In the genomic region with DNA sequence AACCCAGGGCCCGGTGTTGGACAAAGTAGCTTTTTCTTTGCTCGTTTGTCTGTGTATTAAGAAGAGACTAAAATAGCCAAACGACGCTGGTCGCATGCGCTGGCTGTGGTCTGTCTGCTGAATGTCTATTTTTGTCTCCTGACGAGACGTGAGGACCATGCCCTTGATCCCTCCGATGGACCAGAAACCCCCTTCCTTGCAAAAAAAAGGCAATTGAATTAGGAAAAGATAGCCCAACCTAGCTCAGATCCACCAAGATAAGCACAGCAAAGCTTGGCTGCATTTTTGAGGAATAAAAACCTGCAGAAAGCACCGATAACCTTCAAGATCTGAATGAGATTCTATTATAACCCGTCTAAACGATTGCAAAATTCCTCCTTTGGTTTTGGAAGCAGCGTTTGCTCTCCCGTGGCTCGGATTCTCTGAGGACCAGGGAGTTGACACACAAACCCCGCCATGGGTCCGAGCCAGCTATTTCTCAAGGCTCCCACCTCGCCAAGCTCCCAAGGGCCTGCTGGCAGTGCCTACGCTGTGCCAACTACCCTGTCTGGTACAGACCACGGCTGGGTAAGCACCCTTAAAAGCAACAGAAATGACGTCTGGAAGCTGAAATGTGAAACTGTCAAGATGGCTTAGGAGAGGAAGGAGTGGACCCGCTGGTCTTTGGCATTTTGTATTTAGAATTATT, we compare ENCODE assay signal across 1 cellular context.
TF ChIP-seq lines count a peak whose summit lies in the region.

No MANE protein-coding gene starts in this region.

TF ChIP-seq in GM12878, 131 proteins besides CTCF, POLR2A, EP300 and RAD21:
- TF ChIP-seq BRCA1 (IDR thresholded peaks at IDR 0.05; ENCODE audit: low read depth, low read length) (no peak), GABPA (IDR thresholded peaks at IDR 0.05; ENCODE audit: low read depth) (no peak), SREBF1 (IDR thresholded peaks at IDR 0.05; ENCODE audit: low read length) (no peak), CBX3 (IDR thresholded peaks at IDR 0.05; ENCODE audit: borderline replicate concordance, low read depth) (no peak), RB1 (IDR thresholded peaks at IDR 0.05; ENCODE audit: borderline replicate concordance) (no peak), IKZF1 (conservative IDR thresholded peaks at IDR 0.05) (0 out of 2 replicates have a peak, but pooled peaks have one; percentile 19), ZNF384 (IDR thresholded peaks at IDR 0.05; ENCODE audit: borderline replicate concordance, low read depth, low read length) (no peak), ZNF207 (IDR thresholded peaks at IDR 0.05; ENCODE audit: borderline replicate concordance) (no peak), FOXM1 (IDR thresholded peaks at IDR 0.05; ENCODE audit: low read depth, low read length) (no peak), MEF2A (IDR thresholded peaks at IDR 0.05; ENCODE audit: insufficient read depth, low read depth, low read length) (no peak), MEF2B (IDR thresholded peaks at IDR 0.05; ENCODE audit: partially characterized antibody, poor library complexity, severe bottlenecking) (peak; percentile 23), CREM (IDR thresholded peaks at IDR 0.05; ENCODE audit: low read depth) (no peak), NR2F1 (conservative IDR thresholded peaks at IDR 0.05) (no peak)
- TF ChIP-seq, protein P1, sequence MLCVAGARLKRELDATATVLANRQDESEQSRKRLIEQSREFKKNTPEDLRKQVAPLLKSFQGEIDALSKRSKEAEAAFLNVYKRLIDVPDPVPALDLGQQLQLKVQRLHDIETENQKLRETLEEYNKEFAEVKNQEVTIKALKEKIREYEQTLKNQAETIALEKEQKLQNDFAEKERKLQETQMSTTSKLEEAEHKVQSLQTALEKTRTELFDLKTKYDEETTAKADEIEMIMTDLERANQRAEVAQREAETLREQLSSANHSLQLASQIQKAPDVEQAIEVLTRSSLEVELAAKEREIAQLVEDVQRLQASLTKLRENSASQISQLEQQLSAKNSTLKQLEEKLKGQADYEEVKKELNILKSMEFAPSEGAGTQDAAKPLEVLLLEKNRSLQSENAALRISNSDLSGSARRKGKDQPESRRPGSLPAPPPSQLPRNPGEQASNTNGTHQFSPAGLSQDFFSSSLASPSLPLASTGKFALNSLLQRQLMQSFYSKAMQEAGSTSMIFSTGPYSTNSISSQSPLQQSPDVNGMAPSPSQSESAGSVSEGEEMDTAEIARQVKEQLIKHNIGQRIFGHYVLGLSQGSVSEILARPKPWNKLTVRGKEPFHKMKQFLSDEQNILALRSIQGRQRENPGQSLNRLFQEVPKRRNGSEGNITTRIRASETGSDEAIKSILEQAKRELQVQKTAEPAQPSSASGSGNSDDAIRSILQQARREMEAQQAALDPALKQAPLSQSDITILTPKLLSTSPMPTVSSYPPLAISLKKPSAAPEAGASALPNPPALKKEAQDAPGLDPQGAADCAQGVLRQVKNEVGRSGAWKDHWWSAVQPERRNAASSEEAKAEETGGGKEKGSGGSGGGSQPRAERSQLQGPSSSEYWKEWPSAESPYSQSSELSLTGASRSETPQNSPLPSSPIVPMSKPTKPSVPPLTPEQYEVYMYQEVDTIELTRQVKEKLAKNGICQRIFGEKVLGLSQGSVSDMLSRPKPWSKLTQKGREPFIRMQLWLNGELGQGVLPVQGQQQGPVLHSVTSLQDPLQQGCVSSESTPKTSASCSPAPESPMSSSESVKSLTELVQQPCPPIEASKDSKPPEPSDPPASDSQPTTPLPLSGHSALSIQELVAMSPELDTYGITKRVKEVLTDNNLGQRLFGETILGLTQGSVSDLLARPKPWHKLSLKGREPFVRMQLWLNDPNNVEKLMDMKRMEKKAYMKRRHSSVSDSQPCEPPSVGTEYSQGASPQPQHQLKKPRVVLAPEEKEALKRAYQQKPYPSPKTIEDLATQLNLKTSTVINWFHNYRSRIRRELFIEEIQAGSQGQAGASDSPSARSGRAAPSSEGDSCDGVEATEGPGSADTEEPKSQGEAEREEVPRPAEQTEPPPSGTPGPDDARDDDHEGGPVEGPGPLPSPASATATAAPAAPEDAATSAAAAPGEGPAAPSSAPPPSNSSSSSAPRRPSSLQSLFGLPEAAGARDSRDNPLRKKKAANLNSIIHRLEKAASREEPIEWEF (IDR thresholded peaks at IDR 0.05; ENCODE audit: insufficient replicate concordance, low read depth, low read length) = no peak
- TF ChIP-seq, protein P2, sequence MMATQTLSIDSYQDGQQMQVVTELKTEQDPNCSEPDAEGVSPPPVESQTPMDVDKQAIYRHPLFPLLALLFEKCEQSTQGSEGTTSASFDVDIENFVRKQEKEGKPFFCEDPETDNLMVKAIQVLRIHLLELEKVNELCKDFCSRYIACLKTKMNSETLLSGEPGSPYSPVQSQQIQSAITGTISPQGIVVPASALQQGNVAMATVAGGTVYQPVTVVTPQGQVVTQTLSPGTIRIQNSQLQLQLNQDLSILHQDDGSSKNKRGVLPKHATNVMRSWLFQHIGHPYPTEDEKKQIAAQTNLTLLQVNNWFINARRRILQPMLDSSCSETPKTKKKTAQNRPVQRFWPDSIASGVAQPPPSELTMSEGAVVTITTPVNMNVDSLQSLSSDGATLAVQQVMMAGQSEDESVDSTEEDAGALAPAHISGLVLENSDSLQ (IDR thresholded peaks at IDR 0.05) = no peak
